8 cellular contexts compared by ENCODE assay signal in the genomic region with DNA sequence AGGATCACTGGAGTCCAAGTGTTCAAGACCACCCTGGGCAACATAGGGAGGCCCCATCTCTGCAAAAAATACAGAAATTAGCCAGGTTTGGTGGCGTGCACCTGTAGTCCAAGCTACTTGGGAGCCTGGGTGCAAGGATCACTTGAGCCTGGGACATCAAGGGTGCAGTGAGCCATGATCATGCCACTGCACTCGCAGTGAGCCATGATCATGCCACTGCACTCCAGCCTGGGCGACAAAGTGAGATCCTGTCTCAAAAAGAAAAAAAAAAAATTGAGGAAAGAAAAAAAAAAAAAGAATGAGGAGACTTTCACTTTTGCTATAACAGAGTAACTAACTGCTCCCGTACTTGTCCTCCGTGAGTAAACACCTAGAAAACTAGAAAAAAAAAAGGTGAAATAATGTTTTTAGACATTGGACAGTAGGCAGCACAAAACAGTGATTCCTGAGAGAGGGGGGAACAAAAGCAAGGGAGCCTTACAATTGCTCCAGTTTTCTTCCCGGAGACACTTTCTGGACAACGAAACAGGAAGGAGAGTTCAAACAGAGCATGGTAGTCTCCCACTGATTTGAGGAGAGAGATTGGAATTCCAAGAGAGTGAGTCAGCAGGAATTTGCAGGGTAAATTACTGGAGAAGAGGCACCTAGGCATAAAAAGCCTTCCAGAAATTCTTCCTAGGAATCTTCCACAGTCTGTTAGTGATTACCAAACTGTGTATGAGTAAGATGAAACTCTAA. TPM values are rescaled to one million over a fixed set of nuclear protein-coding genes. Genes with fewer than 3 reads are reported as not detected.
DNase-seq lines count a peak whose midpoint lies in the region; ATAC-seq, FAIRE-seq and TF ChIP-seq lines count a peak whose summit lies in the region.

No MANE protein-coding gene starts in this region.

- TF ChIP-seq POLR2A in HepG2 (IDR thresholded peaks at IDR 0.05; ENCODE audit: insufficient read depth in 1 of 2, low read depth in 2 of 2, low read length in 2 of 2): no peak

- WGBS in HepG2 (ENCODE audit: low lambda C conversion rate): 2% methylated on average over 7 of the region's 7 CpGs

- intact Hi-C loops in Caco-2 (cut with micrococcal nuclease; ENCODE audit: unreplicated experiment): loop anchor here (2.0 kb wide), 1 partner anchor 57 kb away; no protein-coding TSS in a partner anchor
- intact Hi-C loops in HepG2 (cut with micrococcal nuclease; ENCODE audit: unreplicated experiment): no loop called here

- peak overlapping the region; percentile 29 for H3K4me3 ChIP-seq in Caco-2 (ENCODE audit: low read depth, low read length)
- peak overlapping the region; percentile 48 to 58 (median 51) for H3K4me3 ChIP-seq in HepG2 (replicated peaks in 1 of 3; ENCODE audit: insufficient read depth in 1 of 3, low read depth in 2 of 3, low read length in 3 of 3)
- H3K4me3 ChIP-seq in thoracic aorta: peak overlapping the region; percentile 72

- TF ChIP-seq EP300 in HepG2 (IDR thresholded peaks at IDR 0.05; ENCODE audit: low read depth in 2 of 2, low read length in 2 of 2) (no peak), HepG2 (CRISPR knock-in tag; IDR thresholded peaks at IDR 0.05; ENCODE audit: borderline replicate concordance) (no peak)

- POLR2A ChIA-PET in Caco-2 (lab: Charles Lee) (interaction anchor here (1.4 kb wide), 1 partner anchor 13 kb away, joined by 4 read pairs; the partner anchor contains the start of gene POLR1E), HepG2 (lab: Yijun Ruan, JAX) (no interaction called here)

- no peak overlapping the region for H2AFZ ChIP-seq in HepG2 (ENCODE audit: low read length)

- no peaks in the 10 kb centered on the region for H3K27me3 Mint-ChIP-seq in Caco-2 (ENCODE audit: insufficient read depth, unreplicated experiment)
- peaks cover 4% of the 10 kb centered on the region for H3K27me3 Mint-ChIP-seq in chondrocyte (ENCODE audit: low read depth)

- TF ChIP-seq CTCF in Caco-2 (IDR thresholded peaks at IDR 0.05; ENCODE audit: insufficient read depth in 1 of 2, low read depth in 1 of 2, low read length in 1 of 2, severe bottlenecking in 1 of 2, unreplicated experiment in 1 of 2): no peak
- TF ChIP-seq CTCF in chondrocyte (IDR thresholded peaks at IDR 0.05): no peak
- no peak for TF ChIP-seq CTCF in HepG2 (CRISPR knock-in tag; IDR thresholded peaks at IDR 0.05)
- no peak for TF ChIP-seq CTCF in thoracic aorta (IDR thresholded peaks at IDR 0.05)

- H3K36me3 ChIP-seq in Caco-2 (ENCODE audit: control insufficient read depth, insufficient read depth, low read length) (no peaks in the 10 kb centered on the region), HepG2 (replicated peaks in 1 of 2; ENCODE audit: control insufficient read depth in 1 of 2, insufficient read depth in 2 of 2, low read length in 2 of 2) (no peaks in the 10 kb centered on the region), thoracic aorta (no peaks in the 10 kb centered on the region)

- peaks cover 11% of the 10 kb centered on the region for H3K4me1 ChIP-seq in Caco-2
- H3K4me1 ChIP-seq in HepG2 (ENCODE audit: insufficient read depth, low read length): peaks cover 27% of the 10 kb centered on the region
- peaks cover 8 to 13% of the 10 kb centered on the region in 2 donors for H3K4me1 ChIP-seq in thoracic aorta (ENCODE audit: control insufficient read depth in 1 of 2, low read depth in 2 of 2)

- H3K27ac Mint-ChIP-seq in Caco-2 (ENCODE audit: unreplicated experiment) (peak overlapping the region; percentile 93), chondrocyte (ENCODE audit: unreplicated experiment) (peak overlapping the region; percentile 95)

- peak overlapping the region; percentile 68 for H3K4me2 ChIP-seq in HepG2 (ENCODE audit: low read depth, low read length)

- DNase-seq in Caco-2 (peak; percentile 71 to 80), NCI-H2227 (lab: John Stamatoyannopoulos, UW; ENCODE audit: unreplicated experiment) (peak; percentile 29), chondrocyte (ENCODE audit: low spot score) (no peak), HepG2 (ENCODE audit: low spot score) (peak; percentile 24), thoracic aorta (ENCODE audit: low spot score) (no peak), Kasumi-1 (lab: John Stamatoyannopoulos, UW) (no peak)
- DNase-seq in activated CD8-positive, alpha-beta memory T cell treated with anti-CD3 and anti-CD28 coated beads, Interleukin-2, amount 50 U/mL, for 48 hours: no peak

- peak; percentile 56 for FAIRE-seq in HepG2 (lab: Jason Lieb, UNC)

- H3K4me3 Mint-ChIP-seq in Caco-2 (ENCODE audit: unreplicated experiment): peak overlapping the region; percentile 77
- H3K4me3 Mint-ChIP-seq in chondrocyte (ENCODE audit: unreplicated experiment): peak overlapping the region; percentile 69

- peak; percentile 78 for ATAC-seq in HepG2
- ATAC-seq in thoracic aorta (ENCODE audit: insufficient number of reproducible peaks, low FRiP score, low read depth): peak; percentile 66
- no peak for ATAC-seq in HG03196 (IDR thresholded peaks at IDR 0.05; ENCODE audit: unreplicated experiment)

- H3K9me3 ChIP-seq in Caco-2: peaks cover 18% of the 10 kb centered on the region
- H3K9me3 ChIP-seq in HepG2 (ENCODE audit: low read length): no peaks in the 10 kb centered on the region
- peaks cover 6% of the 10 kb centered on the region for H3K9me3 ChIP-seq in thoracic aorta

- H4K20me1 ChIP-seq in HepG2 (ENCODE audit: insufficient read depth, low read length): no peaks in the 10 kb centered on the region

- H3K79me2 ChIP-seq in HepG2 (ENCODE audit: insufficient read depth, low read length): no peaks in the 10 kb centered on the region

- no peaks in the 10 kb centered on the region for H3K27me3 ChIP-seq in Caco-2 (replicated peaks; ENCODE audit: control insufficient read depth, insufficient read depth, low read length)
- no peaks in the 10 kb centered on the region; a peak in 1 of 5 replicates for H3K27me3 ChIP-seq in HepG2 (ENCODE audit: control insufficient read depth in 1 of 2, insufficient read depth in 2 of 2, low read length in 2 of 2)
- no peaks in the 10 kb centered on the region for H3K27me3 ChIP-seq in thoracic aorta (replicated peaks; ENCODE audit: insufficient read depth)

- TF ChIP-seq RAD21 in HepG2 (CRISPR knock-in tag; IDR thresholded peaks at IDR 0.05): no peak

- H3K27ac ChIP-seq in HepG2 (ENCODE audit: extremely low read length, insufficient read depth, low read length) (peak overlapping the region; percentile 37), thoracic aorta (peak overlapping the region; percentile 84 to 90)

- H3K36me3 Mint-ChIP-seq in Caco-2 (ENCODE audit: insufficient read depth, unreplicated experiment) (peaks cover 11% of the 10 kb centered on the region), chondrocyte (ENCODE audit: low read depth) (no peaks in the 10 kb centered on the region)

- no peaks in the 10 kb centered on the region for H3K9me3 Mint-ChIP-seq in Caco-2 (ENCODE audit: unreplicated experiment)
- peaks cover 8% of the 10 kb centered on the region for H3K9me3 Mint-ChIP-seq in chondrocyte (ENCODE audit: low read depth)

- BruUV-seq in Caco-2 (replicated peaks; lab: Mats Ljungman, UMichigan): TSS peak; percentile 88
- no TSS peak for BruUV-seq in HepG2 (replicated peaks; lab: Mats Ljungman, UMichigan)

- peak overlapping the region; percentile 67 for H3K9ac ChIP-seq in HepG2 (ENCODE audit: insufficient read depth, low read depth, low read length)

- in situ Hi-C loops in HepG2 (cut with HindIII; ENCODE audit: extremely low pct_ligation_motif_present, low pct_unique_long_range_greater_than_20kb): no loop called here

- H3K4me1 Mint-ChIP-seq in Caco-2 (ENCODE audit: low read depth, unreplicated experiment) (peaks cover 17% of the 10 kb centered on the region), chondrocyte (ENCODE audit: low read depth) (peaks cover 14% of the 10 kb centered on the region)

- CTCF ChIA-PET in Caco-2 (lab: Charles Lee) (no interaction called here), HepG2 (lab: Yijun Ruan, JAX; ENCODE audit: low intra/inter-chr PET ratio, low total read pairs) (no interaction called here)

RNA-seq across cellular contexts. Expression of gene ZBTB5, which starts 6.9 kb away (rescaled TPM):
- total RNA-seq in Caco-2 (2022) (12.5 and 13.2 TPM in 2 replicates), chondrocyte (14.1 to 15.3 TPM (median 14.5 TPM) in 3 replicates), HepG2 (2016; rRNA removed; fragmentation: Illumina TruSeq; extraction: Trizol) (12.5 and 15.2 TPM in 2 replicates), thoracic aorta (10 to 100 TPM in 1 of 2 donors, 1 to 10 TPM in 1; 8.3 to 15.0 TPM)
- 0.81 and 0.88 TPM in 2 replicates for total RNA-seq in HepG2 (2016; cell fraction: cytosol; rRNA removed; fragmentation: Illumina TruSeq; extraction: Trizol; ENCODE audit: low read depth)
- 12.4 and 14.4 TPM in 2 replicates for total RNA-seq in HepG2 (2016; cell fraction: insoluble cytoplasmic fraction; rRNA removed; fragmentation: Illumina TruSeq; extraction: Trizol)
- total RNA-seq in HepG2 (2016; cell fraction: membrane; rRNA removed; fragmentation: Illumina TruSeq; extraction: Trizol): 5.8 and 6.1 TPM in 2 replicates
- total RNA-seq in HepG2 (2016; cell fraction: nucleus; rRNA removed; fragmentation: Illumina TruSeq; extraction: Trizol): 11.2 and 13.3 TPM in 2 replicates
- polyA plus RNA-seq in HepG2 (2011; rRNA removed): 19.7 and 20.5 TPM in 2 replicates
- polyA plus RNA-seq in HepG2 (2011; cell fraction: cytosol; rRNA removed): 14.8 and 16.3 TPM in 2 replicates
- polyA plus RNA-seq in HepG2 (2011; cell fraction: nucleus; rRNA removed): 25.4 and 27.5 TPM in 2 replicates
- polyA plus RNA-seq in HepG2 (2012): 10.3 and 11.9 TPM in 2 replicates
- 0.35 and 0.64 TPM in 2 replicates for polyA plus RNA-seq in HepG2 (2016; cell fraction: cytosol; fragmentation: Illumina TruSeq; extraction: Trizol; ENCODE audit: low read depth)
- 11.5 and 11.7 TPM in 2 replicates for polyA plus RNA-seq in HepG2 (2016; cell fraction: insoluble cytoplasmic fraction; fragmentation: Illumina TruSeq; extraction: Trizol; ENCODE audit: low read depth)
- 3.5 and 4.3 TPM in 2 replicates for polyA plus RNA-seq in HepG2 (2016; cell fraction: membrane; fragmentation: Illumina TruSeq; extraction: Trizol; ENCODE audit: low read depth)
- 16.5 and 19.6 TPM in 2 replicates for polyA plus RNA-seq in HepG2 (2016; cell fraction: nucleus; fragmentation: Illumina TruSeq; extraction: Trizol; ENCODE audit: insufficient read depth, low read depth)
- polyA minus RNA-seq in HepG2 (2011; rRNA and poly(A)+ RNA removed; ENCODE audit: low replicate concordance): 29.3 and 36.6 TPM in 2 replicates
- 11.4 and 13.4 TPM in 2 replicates for polyA minus RNA-seq in HepG2 (2011; cell fraction: cytosol; rRNA and poly(A)+ RNA removed)
- 23.9 and 25.2 TPM in 2 replicates for polyA minus RNA-seq in HepG2 (2011; cell fraction: nucleus; rRNA and poly(A)+ RNA removed)

RNA-seq across cellular contexts. Expression of gene POLR1E, which starts 13.6 kb away (rescaled TPM):
- total RNA-seq in Caco-2 (2022): 30.1 and 33.4 TPM in 2 replicates
- 12.7 to 13.9 TPM (median 13.7 TPM) in 3 replicates for total RNA-seq in chondrocyte
- 37.8 and 49.1 TPM in 2 replicates for total RNA-seq in HepG2 (2016; rRNA removed; fragmentation: Illumina TruSeq; extraction: Trizol)
- total RNA-seq in HepG2 (2016; cell fraction: cytosol; rRNA removed; fragmentation: Illumina TruSeq; extraction: Trizol; ENCODE audit: low read depth): 12.6 and 13.7 TPM in 2 replicates
- total RNA-seq in HepG2 (2016; cell fraction: insoluble cytoplasmic fraction; rRNA removed; fragmentation: Illumina TruSeq; extraction: Trizol): 35.7 and 42.1 TPM in 2 replicates
- total RNA-seq in HepG2 (2016; cell fraction: membrane; rRNA removed; fragmentation: Illumina TruSeq; extraction: Trizol): 24.4 and 28.3 TPM in 2 replicates
- total RNA-seq in HepG2 (2016; cell fraction: nucleus; rRNA removed; fragmentation: Illumina TruSeq; extraction: Trizol): 19.5 and 22.1 TPM in 2 replicates
- polyA plus RNA-seq in HepG2 (2011; rRNA removed): 18.9 and 23.0 TPM in 2 replicates
- 16.9 and 20.6 TPM in 2 replicates for polyA plus RNA-seq in HepG2 (2011; cell fraction: cytosol; rRNA removed)
- 6.3 and 8.5 TPM in 2 replicates for polyA plus RNA-seq in HepG2 (2011; cell fraction: nucleus; rRNA removed)
- 15.5 and 19.9 TPM in 2 replicates for polyA plus RNA-seq in HepG2 (2012)
- 9.5 and 9.6 TPM in 2 replicates for polyA plus RNA-seq in HepG2 (2016; cell fraction: cytosol; fragmentation: Illumina TruSeq; extraction: Trizol; ENCODE audit: low read depth)
- 31.1 and 31.2 TPM in 2 replicates for polyA plus RNA-seq in HepG2 (2016; cell fraction: insoluble cytoplasmic fraction; fragmentation: Illumina TruSeq; extraction: Trizol; ENCODE audit: low read depth)
- 16.1 and 18.2 TPM in 2 replicates for polyA plus RNA-seq in HepG2 (2016; cell fraction: membrane; fragmentation: Illumina TruSeq; extraction: Trizol; ENCODE audit: low read depth)
- 16.7 and 17.8 TPM in 2 replicates for polyA plus RNA-seq in HepG2 (2016; cell fraction: nucleus; fragmentation: Illumina TruSeq; extraction: Trizol; ENCODE audit: insufficient read depth, low read depth)
- polyA minus RNA-seq in HepG2 (2011; rRNA and poly(A)+ RNA removed; ENCODE audit: low replicate concordance): 17.1 and 37.9 TPM in 2 replicates
- polyA minus RNA-seq in HepG2 (2011; cell fraction: cytosol; rRNA and poly(A)+ RNA removed): 14.0 and 14.2 TPM in 2 replicates
- polyA minus RNA-seq in HepG2 (2011; cell fraction: nucleus; rRNA and poly(A)+ RNA removed): 17.8 and 20.8 TPM in 2 replicates
- 10 to 100 TPM; 15.0 to 29.7 TPM for total RNA-seq in thoracic aorta

RNA-seq across cellular contexts. Expression of gene GRHPR, which starts 49.6 kb away (rescaled TPM):
- total RNA-seq in Caco-2 (2022) (76.9 and 82.5 TPM in 2 replicates), chondrocyte (84.3 to 101 TPM (median 86.3 TPM) in 3 replicates), HepG2 (2016; rRNA removed; fragmentation: Illumina TruSeq; extraction: Trizol) (115 and 127 TPM in 2 replicates), thoracic aorta (100 to 1,000 TPM; 111 to 156 TPM)
- 58.9 and 75.1 TPM in 2 replicates for total RNA-seq in HepG2 (2016; cell fraction: cytosol; rRNA removed; fragmentation: Illumina TruSeq; extraction: Trizol; ENCODE audit: low read depth)
- total RNA-seq in HepG2 (2016; cell fraction: insoluble cytoplasmic fraction; rRNA removed; fragmentation: Illumina TruSeq; extraction: Trizol): 119 and 128 TPM in 2 replicates
- 66.5 and 84.7 TPM in 2 replicates for total RNA-seq in HepG2 (2016; cell fraction: membrane; rRNA removed; fragmentation: Illumina TruSeq; extraction: Trizol)
- 73.9 and 76.5 TPM in 2 replicates for total RNA-seq in HepG2 (2016; cell fraction: nucleus; rRNA removed; fragmentation: Illumina TruSeq; extraction: Trizol)
- polyA plus RNA-seq in HepG2 (2011; rRNA removed): 113 and 127 TPM in 2 replicates
- polyA plus RNA-seq in HepG2 (2011; cell fraction: cytosol; rRNA removed): 126 and 161 TPM in 2 replicates
- 121 and 122 TPM in 2 replicates for polyA plus RNA-seq in HepG2 (2011; cell fraction: nucleus; rRNA removed)
- polyA plus RNA-seq in HepG2 (2012): 66.2 and 76.0 TPM in 2 replicates
- 48.7 and 72.2 TPM in 2 replicates for polyA plus RNA-seq in HepG2 (2016; cell fraction: cytosol; fragmentation: Illumina TruSeq; extraction: Trizol; ENCODE audit: low read depth)
- 135 and 143 TPM in 2 replicates for polyA plus RNA-seq in HepG2 (2016; cell fraction: insoluble cytoplasmic fraction; fragmentation: Illumina TruSeq; extraction: Trizol; ENCODE audit: low read depth)
- 58.4 and 72.9 TPM in 2 replicates for polyA plus RNA-seq in HepG2 (2016; cell fraction: membrane; fragmentation: Illumina TruSeq; extraction: Trizol; ENCODE audit: low read depth)
- polyA plus RNA-seq in HepG2 (2016; cell fraction: nucleus; fragmentation: Illumina TruSeq; extraction: Trizol; ENCODE audit: insufficient read depth, low read depth): 111 and 117 TPM in 2 replicates
- polyA minus RNA-seq in HepG2 (2011; rRNA and poly(A)+ RNA removed; ENCODE audit: low replicate concordance): 126 and 157 TPM in 2 replicates
- polyA minus RNA-seq in HepG2 (2011; cell fraction: cytosol; rRNA and poly(A)+ RNA removed): 42.8 and 47.7 TPM in 2 replicates
- 54.1 and 61.8 TPM in 2 replicates for polyA minus RNA-seq in HepG2 (2011; cell fraction: nucleus; rRNA and poly(A)+ RNA removed)

Comparison
In these comparisons a context has a peak if more than half of its experiments do, and no peak if none do; other contexts are left out.
1. DNase-seq: peak in Caco-2 (2 of 2), NCI-H2227 (single experiment) and HepG2 (single experiment); none in chondrocyte (single experiment), thoracic aorta (single experiment), Kasumi-1 (0 of 2) and activated CD8-positive, alpha-beta memory T cell treated with anti-CD3 and anti-CD28 coated beads, Interleukin-2, amount 50 U/mL, for 48 hours (single experiment).
2. Peak in every context shown above with its lines, with median percentiles within 50 percentile points of each other: H3K4me3 ChIP-seq.